Comparison of ENCODE assay signal across 1 cellular context in the genomic region with DNA sequence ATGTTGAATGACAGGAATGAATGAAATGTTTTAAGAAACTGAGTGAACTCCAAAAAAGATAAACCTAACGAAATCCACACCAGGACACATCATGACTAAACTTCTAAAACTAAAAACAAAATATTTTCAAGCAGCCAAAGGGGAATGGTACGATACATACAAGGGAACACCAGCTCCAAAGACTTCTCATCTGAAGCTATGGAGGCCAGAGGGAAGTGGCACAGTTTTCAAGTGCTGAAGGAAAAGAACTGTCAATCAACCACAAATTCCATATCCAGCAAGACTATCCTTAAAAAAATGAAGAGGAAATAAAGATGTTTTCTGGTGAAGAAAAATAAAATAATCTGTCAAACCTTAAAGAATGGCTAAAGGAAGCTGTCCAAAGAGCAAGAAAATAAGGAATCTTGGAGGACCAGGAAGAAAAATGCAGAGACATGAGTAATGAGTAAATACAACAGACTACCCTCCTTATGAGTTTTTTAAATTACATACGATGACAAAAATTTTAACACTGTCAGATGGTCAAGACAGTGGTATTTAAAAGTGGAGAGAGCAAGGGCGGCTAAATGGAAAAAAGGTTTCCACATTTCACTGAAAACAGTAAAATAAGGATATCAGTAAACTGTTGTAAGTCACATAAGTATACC.
A peak's percentile ranks its signal among the peaks of the same experiment; 100 is the strongest.
TF ChIP-seq lines count a peak whose summit lies in the region.

No MANE protein-coding gene starts in this region.

TF ChIP-seq in K562, 482 proteins besides CTCF, POLR2A, EP300 and RAD21 (continued from another document):
- TF ChIP-seq NR4A1 (CRISPR knock-in tag; IDR thresholded peaks at IDR 0.05) (no peak), NR4A1 (tag; IDR thresholded peaks at IDR 0.05) (no peak), MXI1 (IDR thresholded peaks at IDR 0.05; ENCODE audit: low read depth, low read length) (no peak), ZFP1 (CRISPR knock-in tag; IDR thresholded peaks at IDR 0.05) (peak; percentile 87), KDM2B (CRISPR knock-in tag; IDR thresholded peaks at IDR 0.05) (no peak), MEIS2 (IDR thresholded peaks at IDR 0.05; ENCODE audit: partially characterized antibody) (peak; percentile 42), HDAC2 (IDR thresholded peaks at IDR 0.05) (no peak), MTA1 (IDR thresholded peaks at IDR 0.05; ENCODE audit: borderline replicate concordance) (no peak), NBN (IDR thresholded peaks at IDR 0.05; ENCODE audit: low read depth) (0 out of 2 replicates have a peak, but pooled peaks have one; percentile 21)
- TF ChIP-seq, protein P1, sequence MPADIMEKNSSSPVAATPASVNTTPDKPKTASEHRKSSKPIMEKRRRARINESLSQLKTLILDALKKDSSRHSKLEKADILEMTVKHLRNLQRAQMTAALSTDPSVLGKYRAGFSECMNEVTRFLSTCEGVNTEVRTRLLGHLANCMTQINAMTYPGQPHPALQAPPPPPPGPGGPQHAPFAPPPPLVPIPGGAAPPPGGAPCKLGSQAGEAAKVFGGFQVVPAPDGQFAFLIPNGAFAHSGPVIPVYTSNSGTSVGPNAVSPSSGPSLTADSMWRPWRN (IDR thresholded peaks at IDR 0.05; ENCODE audit: low read depth), result no peak
- TF ChIP-seq, protein P2, sequence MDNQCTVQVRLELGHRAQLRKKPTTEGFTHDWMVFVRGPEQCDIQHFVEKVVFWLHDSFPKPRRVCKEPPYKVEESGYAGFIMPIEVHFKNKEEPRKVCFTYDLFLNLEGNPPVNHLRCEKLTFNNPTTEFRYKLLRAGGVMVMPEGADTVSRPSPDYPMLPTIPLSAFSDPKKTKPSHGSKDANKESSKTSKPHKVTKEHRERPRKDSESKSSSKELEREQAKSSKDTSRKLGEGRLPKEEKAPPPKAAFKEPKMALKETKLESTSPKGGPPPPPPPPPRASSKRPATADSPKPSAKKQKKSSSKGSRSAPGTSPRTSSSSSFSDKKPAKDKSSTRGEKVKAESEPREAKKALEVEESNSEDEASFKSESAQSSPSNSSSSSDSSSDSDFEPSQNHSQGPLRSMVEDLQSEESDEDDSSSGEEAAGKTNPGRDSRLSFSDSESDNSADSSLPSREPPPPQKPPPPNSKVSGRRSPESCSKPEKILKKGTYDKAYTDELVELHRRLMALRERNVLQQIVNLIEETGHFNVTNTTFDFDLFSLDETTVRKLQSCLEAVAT (IDR thresholded peaks at IDR 0.05), result peak in 1 of 2 experiments; percentile 19; a peak in 1 of 4 replicates
